Comparison of ENCODE assay signal across 11 cellular contexts in genomic region chr2:238702691-238703415, GRCh38.
"Had no signal": no experiment of that assay in that cellular context is flagged by ENCODE, and none has a peak within 500 bp of the region (broad histone marks: within the 10 kb centered on the region; RNA-seq: fewer than 3 reads in every experiment).

No MANE protein-coding gene starts in this region.

- H3K4me3 Mint-ChIP-seq: activated CD8-positive, alpha-beta T cell treated with anti-CD3 and anti-CD28 coated beads, Interleukin-2, amount 10 ng/mL, durations not matched to agents 7 days and 5 days; activated naive CD4-positive, alpha-beta T cell treated with anti-CD3 and anti-CD28 coated beads, Interleukin-2, amount 50 U/mL, for 24 hours; brain had no signal

- H3K4me1 ChIP-seq: transverse colon had no signal

- H3K9me3 ChIP-seq: transverse colon had no signal

- H3K36me3 Mint-ChIP-seq: activated naive CD4-positive, alpha-beta T cell treated with anti-CD3 and anti-CD28 coated beads, Interleukin-2, amount 50 U/mL, for 24 hours; brain had no signal

- H3K4me1 Mint-ChIP-seq: activated naive CD4-positive, alpha-beta T cell treated with anti-CD3 and anti-CD28 coated beads, Interleukin-2, amount 50 U/mL, for 24 hours had no signal

- H3K4me3 ChIP-seq: smooth muscle cell, transverse colon had no signal

- H3K27me3 Mint-ChIP-seq: activated naive CD4-positive, alpha-beta T cell treated with anti-CD3 and anti-CD28 coated beads, Interleukin-2, amount 50 U/mL, for 24 hours had no signal

- H3K27ac ChIP-seq: transverse colon had no signal

- H3K9me3 Mint-ChIP-seq: activated naive CD4-positive, alpha-beta T cell treated with anti-CD3 and anti-CD28 coated beads, Interleukin-2, amount 50 U/mL, for 24 hours; nephron had no signal

- DNase-seq: activated CD8-positive, alpha-beta T cell treated with anti-CD3 and anti-CD28 coated beads, Interleukin-2, amount 10 ng/mL, durations not matched to agents 7 days and 5 days; amniotic stem cell; dermis blood vessel endothelial cell; left cardiac atrium; mesenchymal stem cell; T-helper 9 cell; transverse colon had no signal

- ATAC-seq: activated CD8-positive, alpha-beta T cell treated with anti-CD3 and anti-CD28 coated beads, Interleukin-2, amount 10 ng/mL, durations not matched to agents 7 days and 5 days had no signal

- H3K27ac Mint-ChIP-seq: activated CD8-positive, alpha-beta T cell treated with anti-CD3 and anti-CD28 coated beads, Interleukin-2, amount 10 ng/mL, durations not matched to agents 7 days and 5 days; activated naive CD4-positive, alpha-beta T cell treated with anti-CD3 and anti-CD28 coated beads, Interleukin-2, amount 50 U/mL, for 24 hours had no signal
